ENCODE assay signal across 37 cellular contexts in genomic region chr12:91836696-91837095, GRCh38.
DNase-seq lines count a peak whose midpoint lies in the region; ATAC-seq, FAIRE-seq and TF ChIP-seq lines count a peak whose summit lies in the region.
"Had no signal": no experiment of that assay in that cellular context is flagged by ENCODE, and none has a peak within 500 bp of the region (broad histone marks: within the 10 kb centered on the region; RNA-seq: fewer than 3 reads in every experiment).

No MANE protein-coding gene starts in this region.

- intact Hi-C loops in natural killer cell (cut with micrococcal nuclease) (no loop called here), GM12878 (cut with micrococcal nuclease; ENCODE audit: unreplicated experiment) (no loop called here), K562 (cut with micrococcal nuclease) (no loop called here), lower lobe of right lung (cut with DNase I) (no loop called here)

- DNase-seq in activated T-cell treated with anti-CD3 and anti-CD28 coated beads, Interleukin-2, amount 50 U/mL, for 72 hours: no peak
- DNase-seq in activated T-cell treated with anti-CD3 and anti-CD28 coated beads, Interleukin-2, amount 50 U/mL, for 4 hours: no peak
- DNase-seq in natural killer cell (no peak), GM12878 (ENCODE audit: low read depth, low spot score) (no peak), K562 (ENCODE audit: extremely low read depth in 1 of 4, low spot score in 3 of 4) (no peak), lower lobe of right lung (no peak)
- DNase-seq in natural killer cell treated with Interleukin-12 subunit alpha and Interleukin-12 subunit beta and Interleukin-15 and Interleukin-18, amount 100 ng/mL, for 72 hours (ENCODE audit: low spot score): no peak
- DNase-seq: 8988T; ACHN; AML-193; BE2C; C1 segment of cervical spinal cord; Caco-2; Calu3; CD4-positive, alpha-beta memory T cell; CD4-positive, alpha-beta T cell; CD8-positive, alpha-beta memory T cell; CD8-positive, alpha-beta T cell; COR-L47; DMS 273 treated with DMSO at 0.1 percent for 48 hours; DMS153; DMS53; DMS79; DMS79 treated with DMSO at 0.1 percent for 48 hours; DND-41; EL had no signal

- no peak for FAIRE-seq in GM12878 (lab: Jason Lieb, UNC)
- FAIRE-seq in K562 (lab: Jason Lieb, UNC): no peak
- FAIRE-seq: A204.1, D721Med had no signal

- no peaks in the 10 kb centered on the region for H3K4me1 Mint-ChIP-seq in activated T-cell treated with anti-CD3 and anti-CD28 coated beads, Interleukin-2, amount 50 U/mL, for 72 hours (ENCODE audit: low read depth)
- H3K4me1 Mint-ChIP-seq in activated T-cell treated with anti-CD3 and anti-CD28 coated beads, Interleukin-2, amount 50 U/mL, for 4 hours (ENCODE audit: low read depth): peaks cover 10% of the 10 kb centered on the region
- peaks cover 8 to 14% of the 10 kb centered on the region in 2 donors for H3K4me1 Mint-ChIP-seq in natural killer cell
- no peaks in the 10 kb centered on the region for H3K4me1 Mint-ChIP-seq in natural killer cell treated with Interleukin-12 subunit alpha and Interleukin-12 subunit beta and Interleukin-15 and Interleukin-18, amount 100 ng/mL, for 72 hours (ENCODE audit: low read depth in 2 of 2)

- H3K27ac Mint-ChIP-seq in activated T-cell treated with anti-CD3 and anti-CD28 coated beads, Interleukin-2, amount 50 U/mL, for 72 hours: peak overlapping the region; percentile 28
- H3K27ac Mint-ChIP-seq in natural killer cell: peak overlapping the region; percentile 11 to 46
- H3K27ac Mint-ChIP-seq in natural killer cell treated with Interleukin-12 subunit alpha and Interleukin-12 subunit beta and Interleukin-15 and Interleukin-18, amount 100 ng/mL, for 72 hours: no peak overlapping the region
- H3K27ac Mint-ChIP-seq: B cell; CD14-positive monocyte; CD4-positive, alpha-beta T cell; CD4-positive, CD25-positive, alpha-beta regulatory T cell; CD8-positive, alpha-beta T cell had no signal

- no peak for ATAC-seq in activated T-cell treated with anti-CD3 and anti-CD28 coated beads, Interleukin-2, amount 50 U/mL, for 72 hours (replicated peaks in 1 of 2)
- ATAC-seq in activated T-cell treated with anti-CD3 and anti-CD28 coated beads, Interleukin-2, amount 50 U/mL, for 4 hours: no peak
- ATAC-seq in natural killer cell (no peak), GM12878 (no peak), K562 (no peak), lower lobe of right lung (no peak), GM18498 (IDR thresholded peaks at IDR 0.05; ENCODE audit: unreplicated experiment) (no peak)
- no peak for ATAC-seq in natural killer cell treated with Interleukin-12 subunit alpha and Interleukin-12 subunit beta and Interleukin-15 and Interleukin-18, amount 100 ng/mL, for 72 hours
- ATAC-seq: A549 had no signal

- no peak overlapping the region for H3K4me2 ChIP-seq in GM12878 (ENCODE audit: control insufficient read depth, insufficient read depth)
- no peak overlapping the region for H3K4me2 ChIP-seq in K562 (ENCODE audit: insufficient read depth, low read length)
- H3K4me2 ChIP-seq: A549; BLaER1; BLaER1 treated with 17β-estradiol and CSF1 and Interleukin-3, amounts not matched to agents 10 nM and 100 nM had no signal

- RAD21 ChIA-PET in GM12878 (lab: Charles Lee; ENCODE audit: unreplicated experiment): no interaction called here

- no peaks in the 10 kb centered on the region for H3K27me3 ChIP-seq in GM12878 (replicated peaks in 1 of 2; ENCODE audit: control insufficient read depth in 2 of 2, insufficient read depth in 2 of 2, low read length in 1 of 2)
- H3K27me3 ChIP-seq in K562 (ENCODE audit: control insufficient read depth in 2 of 2, insufficient read depth in 2 of 2, low read length in 2 of 2): no peaks in the 10 kb centered on the region
- no peaks in the 10 kb centered on the region for H3K27me3 ChIP-seq in lower lobe of right lung (ENCODE audit: low read depth)
- H3K27me3 ChIP-seq: BE2C; BLaER1; BLaER1 treated with 17β-estradiol and CSF1 and Interleukin-3, amounts not matched to agents 10 nM and 100 nM had no signal

- SMC1A ChIA-PET in GM12878 (lab: Charles Lee; ENCODE audit: uncharacterized antibody, unreplicated experiment): no interaction called here

- H3K27me3 Mint-ChIP-seq in activated T-cell treated with anti-CD3 and anti-CD28 coated beads, Interleukin-2, amount 50 U/mL, for 72 hours (ENCODE audit: low read depth): no peaks in the 10 kb centered on the region
- H3K27me3 Mint-ChIP-seq in activated T-cell treated with anti-CD3 and anti-CD28 coated beads, Interleukin-2, amount 50 U/mL, for 4 hours (ENCODE audit: low read depth): no peaks in the 10 kb centered on the region
- H3K27me3 Mint-ChIP-seq in natural killer cell (ENCODE audit: low read depth in 2 of 2): no peaks in the 10 kb centered on the region
- H3K27me3 Mint-ChIP-seq in natural killer cell treated with Interleukin-12 subunit alpha and Interleukin-12 subunit beta and Interleukin-15 and Interleukin-18, amount 100 ng/mL, for 72 hours: no peaks in the 10 kb centered on the region
- H3K27me3 Mint-ChIP-seq: CD4-positive, alpha-beta memory T cell; CD4-positive, alpha-beta T cell; CD4-positive, CD25-positive, alpha-beta regulatory T cell; CD8-positive, alpha-beta memory T cell had no signal

- no peaks in the 10 kb centered on the region for H3K4me1 ChIP-seq in GM12878 (ENCODE audit: control insufficient read depth, insufficient read depth, low read length)
- H3K4me1 ChIP-seq in K562 (replicated peaks in 1 of 2; ENCODE audit: control insufficient read depth in 2 of 2, insufficient read depth in 2 of 2, low read length in 2 of 2): no peaks in the 10 kb centered on the region
- no peaks in the 10 kb centered on the region for H3K4me1 ChIP-seq in lower lobe of right lung
- H3K4me1 ChIP-seq: A549; BE2C; BLaER1; BLaER1 treated with 17β-estradiol and CSF1 and Interleukin-3, amounts not matched to agents 10 nM and 100 nM; Caco-2 had no signal

- peaks cover 0 to under 1% of the 10 kb centered on the region in 2 donors for H3K36me3 Mint-ChIP-seq in activated T-cell treated with anti-CD3 and anti-CD28 coated beads, Interleukin-2, amount 50 U/mL, for 72 hours (ENCODE audit: insufficient read depth in 2 of 2)
- H3K36me3 Mint-ChIP-seq in activated T-cell treated with anti-CD3 and anti-CD28 coated beads, Interleukin-2, amount 50 U/mL, for 4 hours (ENCODE audit: insufficient read depth): no peaks in the 10 kb centered on the region
- H3K36me3 Mint-ChIP-seq in natural killer cell: no peaks in the 10 kb centered on the region
- H3K36me3 Mint-ChIP-seq in natural killer cell treated with Interleukin-12 subunit alpha and Interleukin-12 subunit beta and Interleukin-15 and Interleukin-18, amount 100 ng/mL, for 72 hours: no peaks in the 10 kb centered on the region
- H3K36me3 Mint-ChIP-seq: CD14-positive monocyte; CD4-positive, alpha-beta memory T cell; CD8-positive, alpha-beta T cell had no signal

- peak overlapping the region; percentile 16; the same call in 1 of the 2 replicates for H2AFZ ChIP-seq in GM12878 (ENCODE audit: control insufficient read depth, low read depth, low read length)
- H2AFZ ChIP-seq in K562 (ENCODE audit: low read depth, low read length): no peak overlapping the region

- BruUV-seq in GM12878 (replicated peaks; lab: Mats Ljungman, UMichigan) (no TSS peak), K562 (replicated peaks; lab: Mats Ljungman, UMichigan) (no TSS peak)

- in situ Hi-C loops in GM12878 (cut with MboI) (no loop called here), K562 (cut with MboI) (no loop called here)

- H4K20me1 ChIP-seq in GM12878 (ENCODE audit: control insufficient read depth, insufficient read depth) (no peaks in the 10 kb centered on the region), K562 (replicated peaks; ENCODE audit: control insufficient read depth, insufficient read depth, low read length) (no peaks in the 10 kb centered on the region)
- H4K20me1 ChIP-seq: BLaER1; BLaER1 treated with 17β-estradiol and CSF1 and Interleukin-3, amounts not matched to agents 10 nM and 100 nM had no signal

- H3K36me3 ChIP-seq in GM12878 (ENCODE audit: control insufficient read depth in 2 of 2, insufficient read depth in 2 of 2, low read length in 1 of 2): no peaks in the 10 kb centered on the region
- no peaks in the 10 kb centered on the region for H3K36me3 ChIP-seq in K562 (ENCODE audit: control insufficient read depth, insufficient read depth, low read length)
- no peaks in the 10 kb centered on the region for H3K36me3 ChIP-seq in lower lobe of right lung
- H3K36me3 ChIP-seq: BE2C; BLaER1; BLaER1 treated with 17β-estradiol and CSF1 and Interleukin-3, amounts not matched to agents 10 nM and 100 nM had no signal

- H3K9me3 Mint-ChIP-seq in activated T-cell treated with anti-CD3 and anti-CD28 coated beads, Interleukin-2, amount 50 U/mL, for 72 hours: peaks cover 3 to 7% of the 10 kb centered on the region in 2 donors
- peaks cover 4% of the 10 kb centered on the region for H3K9me3 Mint-ChIP-seq in activated T-cell treated with anti-CD3 and anti-CD28 coated beads, Interleukin-2, amount 50 U/mL, for 4 hours
- no peaks in the 10 kb centered on the region for H3K9me3 Mint-ChIP-seq in natural killer cell
- peaks cover 3% of the 10 kb centered on the region for H3K9me3 Mint-ChIP-seq in natural killer cell treated with Interleukin-12 subunit alpha and Interleukin-12 subunit beta and Interleukin-15 and Interleukin-18, amount 100 ng/mL, for 72 hours

- no peaks in the 10 kb centered on the region for H3K9me1 ChIP-seq in K562 (ENCODE audit: control insufficient read depth, insufficient read depth, low read length)

- no peak for TF ChIP-seq EP300 in GM12878 (IDR thresholded peaks at IDR 0.05; ENCODE audit: borderline replicate concordance in 1 of 2, control insufficient read depth in 1 of 2, low read depth in 2 of 2, low read length in 2 of 2)
- no peak for TF ChIP-seq EP300 in K562 (IDR thresholded peaks at IDR 0.05; ENCODE audit: low read length)

- 88% methylated on average over 1 of the region's 1 CpG for WGBS in GM12878 (ENCODE audit: insufficient coverage, insufficient replicate concordance, low lambda C conversion rate, missing lambda C conversion rate)
- 85% methylated on average over 1 of the region's 1 CpG for WGBS in K562 (ENCODE audit: insufficient coverage, low coverage, missing lambda C conversion rate)

- TF ChIP-seq RAD21 in GM12878 (IDR thresholded peaks at IDR 0.05; ENCODE audit: insufficient read depth, low read depth, low read length) (no peak), K562 (CRISPR knock-in tag; conservative IDR thresholded peaks at IDR 0.05 in 1 of 2, IDR thresholded peaks at IDR 0.05 in 1 of 2) (no peak)

- H3K27ac ChIP-seq in GM12878 (ENCODE audit: control insufficient read depth, insufficient read depth) (no peak overlapping the region), K562 (ENCODE audit: extremely low read depth, low read depth, low read length) (no peak overlapping the region), lower lobe of right lung (no peak overlapping the region)
- H3K27ac ChIP-seq: 22Rv1; A549; BLaER1; BLaER1 treated with 17β-estradiol and CSF1 and Interleukin-3, amounts not matched to agents 10 nM and 100 nM; C4-2B had no signal

- TF ChIP-seq POLR2A in GM12878 (IDR thresholded peaks at IDR 0.05; ENCODE audit: low read depth, low read length): no peak
- TF ChIP-seq POLR2A in K562 (conservative IDR thresholded peaks at IDR 0.05): no peak

- H3K79me2 ChIP-seq in GM12878 (ENCODE audit: control insufficient read depth, insufficient read depth, low read length): no peaks in the 10 kb centered on the region
- no peaks in the 10 kb centered on the region for H3K79me2 ChIP-seq in K562 (ENCODE audit: control insufficient read depth, insufficient read depth, low read length)

- H3K9ac ChIP-seq in GM12878 (ENCODE audit: control insufficient read depth, insufficient read depth, low read length) (no peak overlapping the region), K562 (ENCODE audit: insufficient read depth in 1 of 2, low read depth in 2 of 2, low read length in 2 of 2) (no peak overlapping the region)
- H3K9ac ChIP-seq: BLaER1; BLaER1 treated with 17β-estradiol and CSF1 and Interleukin-3, amounts not matched to agents 10 nM and 100 nM had no signal

- TF ChIP-seq CTCF in natural killer cell (IDR thresholded peaks at IDR 0.05) (no peak), GM12878 (IDR thresholded peaks at IDR 0.05 in 2 of 3, conservative IDR thresholded peaks at IDR 0.05 in 1 of 3; ENCODE audit: control insufficient read depth in 2 of 3, extremely low read depth in 1 of 3, insufficient read depth in 1 of 3, low read depth in 3 of 3, low read length in 3 of 3) (no peak), K562 (IDR thresholded peaks at IDR 0.05 in 2 of 3, conservative IDR thresholded peaks at IDR 0.05 in 1 of 3; ENCODE audit: insufficient read depth in 2 of 3, low read depth in 1 of 3, low read length in 3 of 3) (no peak), lower lobe of right lung (IDR thresholded peaks at IDR 0.05) (no peak)

- POLR2A ChIA-PET in GM12878 (lab: Charles Lee): no interaction called here
- POLR2A ChIA-PET in K562 (lab: Yijun Ruan, JAX): no interaction called here

- H3K4me3 ChIP-seq in GM12878 (no peak overlapping the region), K562 (no peak overlapping the region), lower lobe of right lung (no peak overlapping the region)
- H3K4me3 ChIP-seq: A549; BLaER1; BLaER1 treated with 17β-estradiol and CSF1 and Interleukin-3, amounts not matched to agents 10 nM and 100 nM had no signal

- CTCF ChIA-PET in GM12878 (lab: Yijun Ruan, JAX): no interaction called here
- CTCF ChIA-PET in K562 (lab: Yijun Ruan, JAX; ENCODE audit: low intra/inter-chr PET ratio): no interaction called here

- H3K9me3 ChIP-seq in GM12878 (replicated peaks; ENCODE audit: control insufficient read depth, insufficient read depth, low read length) (no peaks in the 10 kb centered on the region), K562 (replicated peaks; ENCODE audit: control insufficient read depth, insufficient read depth, low read depth, low read length) (no peaks in the 10 kb centered on the region), lower lobe of right lung (no peaks in the 10 kb centered on the region)
- H3K9me3 ChIP-seq: A549; BE2C; BLaER1; BLaER1 treated with 17β-estradiol and CSF1 and Interleukin-3, amounts not matched to agents 10 nM and 100 nM; Caco-2 had no signal

- no peak overlapping the region for H3K4me3 Mint-ChIP-seq in activated T-cell treated with anti-CD3 and anti-CD28 coated beads, Interleukin-2, amount 50 U/mL, for 72 hours
- H3K4me3 Mint-ChIP-seq in activated T-cell treated with anti-CD3 and anti-CD28 coated beads, Interleukin-2, amount 50 U/mL, for 4 hours: no peak overlapping the region
- H3K4me3 Mint-ChIP-seq in natural killer cell: no peak overlapping the region
- no peak overlapping the region for H3K4me3 Mint-ChIP-seq in natural killer cell treated with Interleukin-12 subunit alpha and Interleukin-12 subunit beta and Interleukin-15 and Interleukin-18, amount 100 ng/mL, for 72 hours
- H3K4me3 Mint-ChIP-seq: B cell; CD14-positive monocyte; CD4-positive, alpha-beta memory T cell; CD4-positive, alpha-beta T cell; CD4-positive, CD25-positive, alpha-beta regulatory T cell; CD8-positive, alpha-beta memory T cell; CD8-positive, alpha-beta T cell had no signal

Comparison
In these comparisons a context has a peak if more than half of its experiments do, and no peak if none do; other contexts are left out.
1. H3K27ac Mint-ChIP-seq: peak in activated T-cell treated with anti-CD3 and anti-CD28 coated beads, Interleukin-2, amount 50 U/mL, for 72 hours (single experiment) and natural killer cell (2 of 2); none in natural killer cell treated with Interleukin-12 subunit alpha and Interleukin-12 subunit beta and Interleukin-15 and Interleukin-18, amount 100 ng/mL, for 72 hours (0 of 2).